Comparison of ENCODE assay signal across 2 cellular contexts in the genomic region with DNA sequence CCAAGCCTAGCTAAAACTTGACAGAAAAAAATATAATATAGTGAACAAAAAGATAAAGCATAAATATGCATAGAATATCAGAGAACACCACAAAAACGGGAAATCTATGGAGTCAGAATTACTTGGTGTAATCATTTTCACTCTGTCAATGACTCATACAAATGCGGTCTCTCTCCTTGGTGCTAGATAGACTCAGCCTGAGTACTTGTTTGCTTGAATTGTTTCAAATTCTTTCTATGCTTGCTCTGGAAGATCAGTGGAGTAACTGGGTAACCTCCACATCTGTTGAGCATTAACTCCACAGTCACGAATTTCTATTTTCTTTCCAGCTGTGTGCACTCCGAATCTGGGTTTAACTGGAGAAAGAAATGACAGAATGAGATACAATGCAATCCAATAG.
TF ChIP-seq lines count a peak whose summit lies in the region.

No MANE protein-coding gene starts in this region.

TF ChIP-seq in Ishikawa, 13 proteins besides CTCF, POLR2A, EP300 and RAD21:
- TF ChIP-seq, protein P1, sequence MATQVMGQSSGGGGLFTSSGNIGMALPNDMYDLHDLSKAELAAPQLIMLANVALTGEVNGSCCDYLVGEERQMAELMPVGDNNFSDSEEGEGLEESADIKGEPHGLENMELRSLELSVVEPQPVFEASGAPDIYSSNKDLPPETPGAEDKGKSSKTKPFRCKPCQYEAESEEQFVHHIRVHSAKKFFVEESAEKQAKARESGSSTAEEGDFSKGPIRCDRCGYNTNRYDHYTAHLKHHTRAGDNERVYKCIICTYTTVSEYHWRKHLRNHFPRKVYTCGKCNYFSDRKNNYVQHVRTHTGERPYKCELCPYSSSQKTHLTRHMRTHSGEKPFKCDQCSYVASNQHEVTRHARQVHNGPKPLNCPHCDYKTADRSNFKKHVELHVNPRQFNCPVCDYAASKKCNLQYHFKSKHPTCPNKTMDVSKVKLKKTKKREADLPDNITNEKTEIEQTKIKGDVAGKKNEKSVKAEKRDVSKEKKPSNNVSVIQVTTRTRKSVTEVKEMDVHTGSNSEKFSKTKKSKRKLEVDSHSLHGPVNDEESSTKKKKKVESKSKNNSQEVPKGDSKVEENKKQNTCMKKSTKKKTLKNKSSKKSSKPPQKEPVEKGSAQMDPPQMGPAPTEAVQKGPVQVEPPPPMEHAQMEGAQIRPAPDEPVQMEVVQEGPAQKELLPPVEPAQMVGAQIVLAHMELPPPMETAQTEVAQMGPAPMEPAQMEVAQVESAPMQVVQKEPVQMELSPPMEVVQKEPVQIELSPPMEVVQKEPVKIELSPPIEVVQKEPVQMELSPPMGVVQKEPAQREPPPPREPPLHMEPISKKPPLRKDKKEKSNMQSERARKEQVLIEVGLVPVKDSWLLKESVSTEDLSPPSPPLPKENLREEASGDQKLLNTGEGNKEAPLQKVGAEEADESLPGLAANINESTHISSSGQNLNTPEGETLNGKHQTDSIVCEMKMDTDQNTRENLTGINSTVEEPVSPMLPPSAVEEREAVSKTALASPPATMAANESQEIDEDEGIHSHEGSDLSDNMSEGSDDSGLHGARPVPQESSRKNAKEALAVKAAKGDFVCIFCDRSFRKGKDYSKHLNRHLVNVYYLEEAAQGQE (IDR thresholded peaks at IDR 0.05; ENCODE audit: low read depth) = peak; percentile 69
- TF ChIP-seq TCF12 (IDR thresholded peaks at IDR 0.05; ENCODE audit: low read depth) = no peak
TF ChIP-seq in Ishikawa: peak in this region for 1.

TF ChIP-seq in WTC11, 78 proteins besides CTCF, POLR2A, EP300 and RAD21 (continued from another document):
- TF ChIP-seq, protein P2, sequence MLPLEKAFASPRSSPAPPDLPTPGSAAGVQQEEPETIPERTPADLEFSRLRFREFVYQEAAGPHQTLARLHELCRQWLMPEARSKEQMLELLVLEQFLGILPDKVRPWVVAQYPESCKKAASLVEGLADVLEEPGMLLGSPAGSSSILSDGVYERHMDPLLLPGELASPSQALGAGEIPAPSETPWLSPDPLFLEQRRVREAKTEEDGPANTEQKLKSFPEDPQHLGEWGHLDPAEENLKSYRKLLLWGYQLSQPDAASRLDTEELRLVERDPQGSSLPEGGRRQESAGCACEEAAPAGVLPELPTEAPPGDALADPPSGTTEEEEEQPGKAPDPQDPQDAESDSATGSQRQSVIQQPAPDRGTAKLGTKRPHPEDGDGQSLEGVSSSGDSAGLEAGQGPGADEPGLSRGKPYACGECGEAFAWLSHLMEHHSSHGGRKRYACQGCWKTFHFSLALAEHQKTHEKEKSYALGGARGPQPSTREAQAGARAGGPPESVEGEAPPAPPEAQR (CRISPR knock-in tag; IDR thresholded peaks at IDR 0.05) = no peak
- TF ChIP-seq ETV6 (CRISPR knock-in tag; IDR thresholded peaks at IDR 0.05) (no peak), CBFB (CRISPR knock-in tag; IDR thresholded peaks at IDR 0.05; ENCODE audit: low read depth) (no peak), SMAD4 (CRISPR knock-in tag; IDR thresholded peaks at IDR 0.05) (no peak), ZNF396 (CRISPR knock-in tag; IDR thresholded peaks at IDR 0.05; ENCODE audit: borderline replicate concordance) (no peak)
- TF ChIP-seq, protein P3, sequence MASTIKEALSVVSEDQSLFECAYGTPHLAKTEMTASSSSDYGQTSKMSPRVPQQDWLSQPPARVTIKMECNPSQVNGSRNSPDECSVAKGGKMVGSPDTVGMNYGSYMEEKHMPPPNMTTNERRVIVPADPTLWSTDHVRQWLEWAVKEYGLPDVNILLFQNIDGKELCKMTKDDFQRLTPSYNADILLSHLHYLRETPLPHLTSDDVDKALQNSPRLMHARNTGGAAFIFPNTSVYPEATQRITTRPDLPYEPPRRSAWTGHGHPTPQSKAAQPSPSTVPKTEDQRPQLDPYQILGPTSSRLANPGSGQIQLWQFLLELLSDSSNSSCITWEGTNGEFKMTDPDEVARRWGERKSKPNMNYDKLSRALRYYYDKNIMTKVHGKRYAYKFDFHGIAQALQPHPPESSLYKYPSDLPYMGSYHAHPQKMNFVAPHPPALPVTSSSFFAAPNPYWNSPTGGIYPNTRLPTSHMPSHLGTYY (CRISPR knock-in tag; IDR thresholded peaks at IDR 0.05) = no peak
